In genomic region chr7:11290859-11291258, GRCh38 we compare ENCODE assay signal across 24 cellular contexts.
"Had no signal": no experiment of that assay in that cellular context is flagged by ENCODE, and none has a peak within 500 bp of the region (broad histone marks: within the 10 kb centered on the region; RNA-seq: fewer than 3 reads in every experiment).

No MANE protein-coding gene starts in this region.

- ATAC-seq: left lobe of liver; natural killer cell; sciatic nerve; stimulated activated naive CD8-positive, alpha-beta T cell treated with anti-CD3 and anti-CD28 coated beads, Interleukin-15, amount 100 ng/mL, for 72 hours; upper lobe of right lung had no signal

- H3K4me1 Mint-ChIP-seq: memory B cell; natural killer cell; neural progenitor cell; stimulated activated naive CD8-positive, alpha-beta T cell treated with anti-CD3 and anti-CD28 coated beads, Interleukin-15, amount 100 ng/mL, for 72 hours had no signal

- H3K27ac Mint-ChIP-seq: memory B cell; natural killer cell; neural progenitor cell; progenitor cell of endocrine pancreas; stimulated activated naive CD8-positive, alpha-beta T cell treated with anti-CD3 and anti-CD28 coated beads, Interleukin-15, amount 100 ng/mL, for 72 hours had no signal

- H3K36me3 Mint-ChIP-seq: memory B cell, natural killer cell, neural progenitor cell had no signal

- H3K4me3 Mint-ChIP-seq: memory B cell; natural killer cell; neural progenitor cell; stimulated activated naive CD8-positive, alpha-beta T cell treated with anti-CD3 and anti-CD28 coated beads, Interleukin-15, amount 100 ng/mL, for 72 hours had no signal

- H3K27ac ChIP-seq: dorsolateral prefrontal cortex, esophagus muscularis mucosa, neural progenitor cell, parathyroid adenoma, right atrium auricular region, suprapubic skin, transverse colon, upper lobe of right lung, vagina had no signal

- FAIRE-seq: keratinocyte had no signal

- H3K27me3 Mint-ChIP-seq: memory B cell, progenitor cell of endocrine pancreas had no signal

- H3K9me3 Mint-ChIP-seq: memory B cell, neural progenitor cell had no signal

- DNase-seq: cortex of kidney; dorsolateral prefrontal cortex; effector CD4-positive, alpha-beta T cell; foreskin melanocyte; natural killer cell; stimulated activated CD4-positive, alpha-beta T cell treated with anti-CD3 and anti-CD28 coated beads, Interleukin-12 subunit alpha, Interleukin-12 subunit beta, amount 100 ng/mL, for 4 hours; stimulated activated CD4-positive, alpha-beta T cell treated with anti-CD3 and anti-CD28 coated beads, Interleukin-1b, Interleukin-23, amount 100 ng/mL, for 48 hours; stimulated activated CD4-positive, alpha-beta T cell treated with anti-CD3 and anti-CD28 coated beads, Interleukin-4, amount 100 ng/mL, for 1 hour; stimulated activated CD8-positive, alpha-beta memory T cell treated with anti-CD3 and anti-CD28 coated beads, Interleukin-4, amount 100 ng/mL, for 48 hours; stimulated activated naive CD4-positive, alpha-beta T cell; stimulated activated naive CD8-positive, alpha-beta T cell treated with anti-CD3 and anti-CD28 coated beads, Interleukin-15, amount 100 ng/mL, for 72 hours; transverse colon; upper lobe of right lung had no signal
